10 cellular contexts compared by ENCODE assay signal in the genomic region with DNA sequence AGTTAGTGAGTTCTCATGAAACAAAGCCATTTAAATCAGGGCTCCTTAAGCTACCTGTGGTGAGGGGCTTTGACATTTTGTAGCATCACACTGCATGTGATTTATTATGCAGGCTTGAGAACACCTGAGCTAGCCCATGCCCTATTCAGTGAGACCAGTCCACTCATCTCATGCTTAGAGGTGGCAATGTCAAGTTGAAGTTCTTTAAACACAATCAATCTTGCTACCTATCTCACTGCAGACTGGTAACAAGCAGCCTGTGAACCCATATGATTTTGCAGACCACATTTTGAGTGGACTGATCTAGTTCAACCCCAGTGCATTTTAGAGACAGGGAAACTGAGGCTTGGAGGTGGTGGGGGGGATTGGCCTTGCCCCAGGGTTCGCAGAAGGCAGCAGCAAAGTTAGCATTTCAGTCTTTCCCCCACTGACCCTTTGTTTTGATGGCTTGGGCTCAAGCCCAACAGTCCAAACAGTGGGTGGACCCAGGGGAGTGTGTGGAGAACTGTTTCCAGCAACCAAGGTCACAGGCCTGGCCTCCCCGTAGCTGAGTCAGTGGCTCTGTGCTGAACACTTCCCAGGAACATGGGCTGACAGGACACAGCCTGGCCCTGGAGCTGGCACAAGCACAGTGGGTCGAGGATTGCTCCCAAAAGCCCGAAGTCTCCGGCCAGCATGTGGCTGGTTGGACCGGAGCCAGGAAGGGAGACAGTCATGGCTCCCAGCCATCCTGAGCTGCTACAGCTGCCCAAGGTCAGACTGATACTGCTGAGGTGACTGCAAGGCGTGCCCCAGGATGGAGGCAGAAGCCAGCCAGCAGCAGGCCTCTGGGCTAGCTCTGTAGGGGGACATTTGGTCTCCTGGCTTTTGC.
DNase-seq lines count a peak whose midpoint lies in the region; ATAC-seq and TF ChIP-seq lines count a peak whose summit lies in the region.
"Had no signal": no experiment of that assay in that cellular context is flagged by ENCODE, and none has a peak within 500 bp of the region (broad histone marks: within the 10 kb centered on the region; RNA-seq: fewer than 3 reads in every experiment).

No MANE protein-coding gene starts in this region.

- no peak for TF ChIP-seq CTCF in ascending aorta (IDR thresholded peaks at IDR 0.05)

- H3K27me3 ChIP-seq in ascending aorta, result no peaks in the 10 kb centered on the region

- H3K4me1 ChIP-seq in ascending aorta, result peaks cover 6 to 20% of the 10 kb centered on the region in 2 donors

- H3K36me3 ChIP-seq in ascending aorta, result no peaks in the 10 kb centered on the region

- H3K4me3 ChIP-seq in ascending aorta (no peak overlapping the region), skeletal muscle cell (ENCODE audit: low read depth, low read length) (no peak overlapping the region)

- H3K9me3 ChIP-seq in ascending aorta, result no peaks in the 10 kb centered on the region

- DNase-seq in HCEC 1CT (peak; percentile 75), ascending aorta (ENCODE audit: low spot score in 2 of 2) (peak; percentile 67 to 95), left ventricle myocardium superior (peak; percentile 92), skeletal muscle cell (ENCODE audit: low read depth) (peak; percentile 87), cerebellar cortex (ENCODE audit: low spot score) (no peak), RKO (ENCODE audit: low spot score) (no peak)
- DNase-seq: activated CD4-positive, alpha-beta T cell treated with anti-CD3 and anti-CD28 coated beads for 1 hour; H9 had no signal

- H3K27ac ChIP-seq in ascending aorta, result peak overlapping the region; percentile 72 to 74

- ATAC-seq in left ventricle myocardium superior (peak; percentile 97), HG03521 (IDR thresholded peaks at IDR 0.05; ENCODE audit: unreplicated experiment) (no peak), HG03432 (IDR thresholded peaks at IDR 0.05; ENCODE audit: unreplicated experiment) (no peak)

- intact Hi-C loops in ascending aorta (cut with DNase I) (loop anchor here (5.0 kb wide), 1 partner anchor 37 kb away; no protein-coding TSS in a partner anchor), left ventricle myocardium superior (cut with micrococcal nuclease) (no loop called here)

Comparison
In these comparisons a context has a peak if more than half of its experiments do, and no peak if none do; other contexts are left out.
1. DNase-seq: peak in HCEC 1CT (single experiment), ascending aorta (2 of 2), left ventricle myocardium superior (single experiment) and skeletal muscle cell (single experiment); none in cerebellar cortex (single experiment) and RKO (single experiment).